ENCODE assay signal across 16 cellular contexts in the genomic region with DNA sequence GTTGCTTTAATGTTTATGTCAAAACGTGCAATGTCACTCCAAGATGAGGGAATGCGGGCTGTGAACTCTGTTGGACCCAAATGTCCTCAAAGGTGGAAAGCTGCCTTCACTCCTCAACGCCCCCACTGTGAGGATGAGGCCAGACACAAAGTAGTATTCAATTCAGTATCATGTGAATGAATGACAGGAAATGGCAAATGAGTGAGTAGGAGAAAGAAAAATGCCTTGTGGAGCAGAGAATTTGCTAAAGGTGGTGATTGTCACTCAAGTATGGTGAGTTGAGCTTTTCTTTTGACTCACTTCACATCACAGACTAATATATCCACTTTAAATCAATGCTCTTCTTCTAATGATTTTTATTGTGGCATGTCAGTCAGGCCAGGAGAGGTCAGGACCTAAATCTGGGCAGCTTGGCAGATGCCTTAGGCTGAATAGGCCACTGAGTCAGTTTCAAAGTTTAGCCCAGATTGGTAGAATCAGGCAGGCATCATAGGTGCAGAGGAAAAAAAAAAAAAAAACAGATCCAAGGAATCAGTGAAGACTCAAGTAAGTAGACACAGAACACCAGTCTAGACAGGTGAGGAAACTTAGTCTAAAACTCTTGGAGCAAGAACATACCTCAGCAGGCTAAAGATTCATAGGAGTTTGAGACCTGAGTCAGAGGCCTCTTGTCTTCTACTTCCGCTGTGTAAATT. TPM values are rescaled to one million over a fixed set of nuclear protein-coding genes. Genes with fewer than 3 reads are reported as not detected.
A peak's percentile ranks its signal among the peaks of the same experiment; 100 is the strongest.
DNase-seq lines count a peak whose midpoint lies in the region; ATAC-seq, FAIRE-seq and TF ChIP-seq lines count a peak whose summit lies in the region.
"Had no signal": no experiment of that assay in that cellular context is flagged by ENCODE, and none has a peak within 500 bp of the region (broad histone marks: within the 10 kb centered on the region; RNA-seq: fewer than 3 reads in every experiment).

No MANE protein-coding gene starts in this region.

- no peak for TF ChIP-seq CTCF in astrocyte (IDR thresholded peaks at IDR 0.05; ENCODE audit: insufficient read depth, low read depth, low read length)
- no peak for TF ChIP-seq CTCF in smooth muscle cell (IDR thresholded peaks at IDR 0.05; ENCODE audit: borderline replicate concordance, insufficient read depth, poor library complexity, severe bottlenecking)

- H3K9ac ChIP-seq in astrocyte (ENCODE audit: low read length) (no peak overlapping the region), smooth muscle cell (ENCODE audit: low read depth) (no peak overlapping the region)

- no peak for DNase-seq in activated CD8-positive, alpha-beta memory T cell treated with anti-CD3 and anti-CD28 coated beads, Interleukin-2, amount 10 ng/mL, durations not matched to agents 7 days and 5 days
- no peak for DNase-seq in activated CD8-positive, alpha-beta memory T cell treated with anti-CD3 and anti-CD28 coated beads, Interleukin-2, amount 50 U/mL, for 48 hours
- DNase-seq in astrocyte (ENCODE audit: low read depth) (no peak), smooth muscle cell (lab: John Stamatoyannopoulos, UW; ENCODE audit: unreplicated experiment) (no peak), nucleus accumbens (lab: John Stamatoyannopoulos, UW) (no peak), NCI-H2029 treated with DMSO at 0.1 percent for 48 hours (lab: John Stamatoyannopoulos, UW) (no peak), hypothalamus (lab: John Stamatoyannopoulos, UW) (no peak)
- DNase-seq: activated effector memory CD4-positive, alpha-beta T cell treated with Interleukin-2 at 50 U/mL for 16 hours; caudate nucleus; DMS 273 treated with DMSO at 0.1 percent for 48 hours; midbrain; NK-92 treated with Interleukin-12 subunit alpha and Interleukin-12 subunit beta, amount 100 ng/mL, for 24 hours had no signal

- H2AFZ ChIP-seq in astrocyte (ENCODE audit: low read depth, low read length), result no peak overlapping the region
- H2AFZ ChIP-seq in smooth muscle cell (ENCODE audit: low read depth), result peak overlapping the region; percentile 81

- H3K4me1 Mint-ChIP-seq in activated CD8-positive, alpha-beta memory T cell treated with anti-CD3 and anti-CD28 coated beads, Interleukin-2, amount 10 ng/mL, durations not matched to agents 7 days and 5 days, result peaks cover 61% of the 10 kb centered on the region
- peaks cover 42% of the 10 kb centered on the region for H3K4me1 Mint-ChIP-seq in astrocyte (ENCODE audit: low read depth, unreplicated experiment)

- H3F3A ChIP-seq in smooth muscle cell (ENCODE audit: low read depth), result peaks cover 3% of the 10 kb centered on the region

- peak overlapping the region; percentile 12 for H3K4me2 ChIP-seq in astrocyte (ENCODE audit: low read length)
- no peak overlapping the region for H3K4me2 ChIP-seq in smooth muscle cell

- peaks cover 17% of the 10 kb centered on the region for H3K4me1 ChIP-seq in astrocyte (ENCODE audit: insufficient read depth, low read length)
- H3K4me1 ChIP-seq in smooth muscle cell (ENCODE audit: low read depth), result no peaks in the 10 kb centered on the region
- H3K4me1 ChIP-seq: gastroesophageal sphincter had no signal

- no peak overlapping the region for H3K4me3 ChIP-seq in astrocyte (ENCODE audit: insufficient read depth, low read depth, low read length)
- H3K4me3 ChIP-seq in smooth muscle cell, result no peak overlapping the region
- H3K4me3 ChIP-seq: gastroesophageal sphincter, SK-N-MC had no signal

- peaks cover 50% of the 10 kb centered on the region for H3K36me3 ChIP-seq in KOPT-K1 (ENCODE audit: insufficient read depth, low read length)
- no peaks in the 10 kb centered on the region for H3K36me3 ChIP-seq in astrocyte (ENCODE audit: insufficient read depth, low read length)
- no peaks in the 10 kb centered on the region for H3K36me3 ChIP-seq in smooth muscle cell (ENCODE audit: low read depth)
- H3K36me3 ChIP-seq: gastroesophageal sphincter had no signal

- CTCF ChIA-PET in activated CD8-positive, alpha-beta memory T cell treated with anti-CD3 and anti-CD28 coated beads, Interleukin-2, amount 10 ng/mL, durations not matched to agents 7 days and 5 days (lab: Charles Lee), result interaction anchor here (0.9 to 3.4 kb wide), 5 partner anchors 12 to 323 kb away, joined by 3 to 16 read pairs (median 6); no protein-coding TSS in a partner anchor

- H3K27me3 ChIP-seq in astrocyte (ENCODE audit: insufficient read depth, low read length), result no peaks in the 10 kb centered on the region
- no peaks in the 10 kb centered on the region for H3K27me3 ChIP-seq in smooth muscle cell (ENCODE audit: low read depth)
- H3K27me3 ChIP-seq: gastroesophageal sphincter had no signal

- H3K9me3 ChIP-seq in KOPT-K1 (ENCODE audit: insufficient read depth, low read length, poor library complexity, severe bottlenecking) (peaks cover 36% of the 10 kb centered on the region), astrocyte (ENCODE audit: insufficient read depth, low read depth, low read length) (peaks cover 6% of the 10 kb centered on the region), smooth muscle cell (replicated peaks; ENCODE audit: low read depth) (no peaks in the 10 kb centered on the region)
- H3K9me3 ChIP-seq: gastroesophageal sphincter had no signal

- H4K20me1 ChIP-seq in astrocyte (ENCODE audit: insufficient read depth, low read length), result no peaks in the 10 kb centered on the region
- no peaks in the 10 kb centered on the region for H4K20me1 ChIP-seq in smooth muscle cell (ENCODE audit: low read depth)

- 83% methylated on average over 4 of the region's 4 CpGs for WGBS in smooth muscle cell (ENCODE audit: low lambda C conversion rate)

- H3K9me3 Mint-ChIP-seq in activated CD8-positive, alpha-beta memory T cell treated with anti-CD3 and anti-CD28 coated beads, Interleukin-2, amount 10 ng/mL, durations not matched to agents 7 days and 5 days (ENCODE audit: low read depth), result peaks cover 22% of the 10 kb centered on the region
- H3K9me3 Mint-ChIP-seq in astrocyte (ENCODE audit: unreplicated experiment), result peaks cover 16% of the 10 kb centered on the region

- ATAC-seq in activated CD8-positive, alpha-beta memory T cell treated with anti-CD3 and anti-CD28 coated beads, Interleukin-2, amount 10 ng/mL, durations not matched to agents 7 days and 5 days, result no peak
- ATAC-seq: gastroesophageal sphincter, WTC11 had no signal

- no peak for FAIRE-seq in astrocyte (lab: Jason Lieb, UNC)

- peak overlapping the region; percentile 86 for H3K27ac ChIP-seq in KOPT-K1 (ENCODE audit: low read depth, low read length, poor library complexity, severe bottlenecking)
- no peak overlapping the region for H3K27ac ChIP-seq in astrocyte (ENCODE audit: low read depth, low read length)
- H3K27ac ChIP-seq in smooth muscle cell (ENCODE audit: low read depth), result no peak overlapping the region
- H3K27ac ChIP-seq: gastroesophageal sphincter, SK-N-MC had no signal

- peak overlapping the region; percentile 61 for H3K27ac Mint-ChIP-seq in activated CD8-positive, alpha-beta memory T cell treated with anti-CD3 and anti-CD28 coated beads, Interleukin-2, amount 10 ng/mL, durations not matched to agents 7 days and 5 days
- peak overlapping the region; percentile 77 for H3K27ac Mint-ChIP-seq in astrocyte (ENCODE audit: unreplicated experiment)
- H3K27ac Mint-ChIP-seq: WTC11 had no signal

- no peak overlapping the region for H3K4me3 Mint-ChIP-seq in activated CD8-positive, alpha-beta memory T cell treated with anti-CD3 and anti-CD28 coated beads, Interleukin-2, amount 10 ng/mL, durations not matched to agents 7 days and 5 days
- no peak overlapping the region for H3K4me3 Mint-ChIP-seq in astrocyte (ENCODE audit: unreplicated experiment)
- H3K4me3 Mint-ChIP-seq: WTC11 had no signal

- H3K36me3 Mint-ChIP-seq in activated CD8-positive, alpha-beta memory T cell treated with anti-CD3 and anti-CD28 coated beads, Interleukin-2, amount 10 ng/mL, durations not matched to agents 7 days and 5 days, result peaks cover 65% of the 10 kb centered on the region
- peaks cover 1% of the 10 kb centered on the region for H3K36me3 Mint-ChIP-seq in astrocyte (ENCODE audit: low read depth, unreplicated experiment)

- H3K79me2 ChIP-seq in astrocyte (ENCODE audit: insufficient read depth, low read length), result no peaks in the 10 kb centered on the region
- H3K79me2 ChIP-seq in smooth muscle cell (ENCODE audit: low read depth), result no peaks in the 10 kb centered on the region

- H3K27me3 Mint-ChIP-seq in activated CD8-positive, alpha-beta memory T cell treated with anti-CD3 and anti-CD28 coated beads, Interleukin-2, amount 10 ng/mL, durations not matched to agents 7 days and 5 days, result no peaks in the 10 kb centered on the region
- no peaks in the 10 kb centered on the region for H3K27me3 Mint-ChIP-seq in astrocyte (ENCODE audit: low read depth, unreplicated experiment)

RNA-seq across cellular contexts. Expression of a gene that starts 8.3 kb away (rescaled TPM):
- total RNA-seq in activated CD8-positive, alpha-beta memory T cell treated with anti-CD3 and anti-CD28 coated beads, Interleukin-2, amount 10 ng/mL, durations not matched to agents 7 days and 5 days, result 10 to 100 TPM; 16.7 to 21.1 TPM
- 9.3 and 11.4 TPM in 2 replicates for total RNA-seq in astrocyte
- 5.1 and 10.9 TPM in 2 replicates for total RNA-seq in smooth muscle cell
- polyA plus RNA-seq in smooth muscle cell, result 1.1 and 4.3 TPM in 2 replicates
